23 cellular contexts compared by ENCODE assay signal in genomic region chr16:89139907-89140361, GRCh38. TPM values are rescaled to one million over a fixed set of nuclear protein-coding genes. Genes with fewer than 3 reads are reported as not detected.
"Had no signal": no experiment of that assay in that cellular context is flagged by ENCODE, and none has a peak within 500 bp of the region (broad histone marks: within the 10 kb centered on the region; RNA-seq: fewer than 3 reads in every experiment).

No MANE protein-coding gene starts in this region.

- H3K27ac ChIP-seq: ascending aorta, coronary artery, esophagus squamous epithelium, heart right ventricle, sigmoid colon, transverse colon, vagina, WERI-Rb-1 had no signal

- H3K4me2 ChIP-seq: smooth muscle cell had no signal

- H3K36me3 Mint-ChIP-seq: activated naive CD4-positive, alpha-beta T cell treated with anti-CD3 and anti-CD28 coated beads, Interleukin-2, amount 50 U/mL, for 72 hours; natural killer cell treated with Interleukin-12 subunit alpha and Interleukin-12 subunit beta and Interleukin-15 and Interleukin-18, amount 100 ng/mL, for 72 hours had no signal

- DNase-seq: activated CD4-positive, alpha-beta T cell treated with anti-CD3 and anti-CD28 coated beads for 1 hour; activated CD4-positive, alpha-beta T cell treated with anti-CD3 and anti-CD28 coated beads, Interleukin-2, amount 50 U/mL, for 1 hour; activated CD8-positive, alpha-beta T cell treated with anti-CD3 and anti-CD28 coated beads, Interleukin-2, amount 10 ng/mL, durations not matched to agents 7 days and 5 days; esophagus squamous epithelium; heart right ventricle; islet precursor cell; mammary epithelial cell; midbrain; nucleus accumbens; sigmoid colon; stimulated activated CD4-positive, alpha-beta T cell treated with anti-CD3 and anti-CD28 coated beads, Interleukin-2, amount 100 ng/mL, for 48 hours; stimulated activated CD8-positive, alpha-beta memory T cell treated with anti-CD3 and anti-CD28 coated beads, Interleukin-4, amount 100 ng/mL, for 48 hours; stimulated activated naive B cell treated with anti-CD40 and anti-IgM and Interleukin-4, amounts not matched to agents 10 μg/mL and 1 μg/mL and 100 μg/mL, for 72 hours; transverse colon; WERI-Rb-1 had no signal

- H3K9me3 ChIP-seq: ascending aorta, heart right ventricle, sigmoid colon, transverse colon, vagina had no signal

- H3K27me3 Mint-ChIP-seq: central memory CD8-positive, alpha-beta T cell; natural killer cell treated with Interleukin-12 subunit alpha and Interleukin-12 subunit beta and Interleukin-15 and Interleukin-18, amount 100 ng/mL, for 72 hours; stimulated activated naive B cell treated with anti-CD40 and anti-IgM and Interleukin-4, amounts not matched to agents 10 μg/mL and 1 μg/mL and 100 μg/mL, for 72 hours; T-cell had no signal

- ATAC-seq: activated CD8-positive, alpha-beta T cell treated with anti-CD3 and anti-CD28 coated beads, Interleukin-2, amount 10 ng/mL, durations not matched to agents 7 days and 5 days; activated naive CD4-positive, alpha-beta T cell treated with anti-CD3 and anti-CD28 coated beads, Interleukin-2, amount 50 U/mL, for 72 hours; heart right ventricle; natural killer cell treated with Interleukin-12 subunit alpha and Interleukin-12 subunit beta and Interleukin-15 and Interleukin-18, amount 100 ng/mL, for 72 hours; stimulated activated naive B cell treated with anti-CD40 and anti-IgM and Interleukin-4, amounts not matched to agents 10 μg/mL and 1 μg/mL and 100 μg/mL, for 72 hours; T-cell had no signal

- H3K9me3 Mint-ChIP-seq: activated naive CD4-positive, alpha-beta T cell treated with anti-CD3 and anti-CD28 coated beads, Interleukin-2, amount 50 U/mL, for 72 hours; central memory CD8-positive, alpha-beta T cell; natural killer cell treated with Interleukin-12 subunit alpha and Interleukin-12 subunit beta and Interleukin-15 and Interleukin-18, amount 100 ng/mL, for 72 hours; stimulated activated naive B cell treated with anti-CD40 and anti-IgM and Interleukin-4, amounts not matched to agents 10 μg/mL and 1 μg/mL and 100 μg/mL, for 72 hours; T-cell had no signal

- H3K27ac Mint-ChIP-seq: activated CD8-positive, alpha-beta T cell treated with anti-CD3 and anti-CD28 coated beads, Interleukin-2, amount 10 ng/mL, durations not matched to agents 7 days and 5 days; natural killer cell treated with Interleukin-12 subunit alpha and Interleukin-12 subunit beta and Interleukin-15 and Interleukin-18, amount 100 ng/mL, for 72 hours; stimulated activated naive B cell treated with anti-CD40 and anti-IgM and Interleukin-4, amounts not matched to agents 10 μg/mL and 1 μg/mL and 100 μg/mL, for 72 hours; T-cell had no signal

- H3K4me1 ChIP-seq: ascending aorta, esophagus squamous epithelium, heart right ventricle, sigmoid colon, transverse colon, vagina had no signal

- H3K4me3 Mint-ChIP-seq: activated CD8-positive, alpha-beta T cell treated with anti-CD3 and anti-CD28 coated beads, Interleukin-2, amount 10 ng/mL, durations not matched to agents 7 days and 5 days; central memory CD8-positive, alpha-beta T cell; natural killer cell treated with Interleukin-12 subunit alpha and Interleukin-12 subunit beta and Interleukin-15 and Interleukin-18, amount 100 ng/mL, for 72 hours; stimulated activated naive B cell treated with anti-CD40 and anti-IgM and Interleukin-4, amounts not matched to agents 10 μg/mL and 1 μg/mL and 100 μg/mL, for 72 hours; T-cell had no signal

- H3K4me1 Mint-ChIP-seq: central memory CD8-positive, alpha-beta T cell had no signal

- H3K4me3 ChIP-seq: ascending aorta, coronary artery, esophagus squamous epithelium, heart right ventricle, sigmoid colon, smooth muscle cell, transverse colon, vagina had no signal

- H3K36me3 ChIP-seq: WERI-Rb-1 had no signal

- H3K27me3 ChIP-seq: ascending aorta, esophagus squamous epithelium, heart right ventricle, sigmoid colon, transverse colon, vagina had no signal

RNA-seq across cellular contexts. Expression of gene CDH15, which starts 31.6 kb away (rescaled TPM):
- total RNA-seq: activated CD8-positive, alpha-beta T cell treated with anti-CD3 and anti-CD28 coated beads, Interleukin-2, amount 10 ng/mL, durations not matched to agents 7 days and 5 days; ascending aorta; esophagus squamous epithelium; natural killer cell treated with Interleukin-12 subunit alpha and Interleukin-12 subunit beta and Interleukin-15 and Interleukin-18, amount 100 ng/mL, for 72 hours; sigmoid colon; transverse colon; vagina had no signal
- polyA plus RNA-seq: mammary epithelial cell had no signal
